ENCODE assay signal across 8 cellular contexts in genomic region chr17:3944485-3945388, GRCh38. TPM values are rescaled to one million over a fixed set of nuclear protein-coding genes. Genes with fewer than 3 reads are reported as not detected.
DNase-seq lines count a peak whose midpoint lies in the region; ATAC-seq and TF ChIP-seq lines count a peak whose summit lies in the region.

No MANE protein-coding gene starts in this region.

- H3K27ac ChIP-seq in RWPE1 = no peak overlapping the region

- POLR2A ChIA-PET in RWPE1 (lab: Yijun Ruan, JAX; ENCODE audit: low non-redundant PET) = no interaction called here

- TF ChIP-seq CTCF in RWPE1 (conservative IDR thresholded peaks at IDR 0.05; ENCODE audit: low read depth) (no peak), brain (conservative IDR thresholded peaks at IDR 0.05) (no peak)

- no peak for ATAC-seq in HG03159 (IDR thresholded peaks at IDR 0.05; ENCODE audit: unreplicated experiment)

- H3K36me3 Mint-ChIP-seq in brain (no peaks in the 10 kb centered on the region), immature natural killer cell (peaks cover 8 to 32% (median 12%) of the 10 kb centered on the region in 3 donors)

- H3K4me3 Mint-ChIP-seq in brain = peak overlapping the region in 4 of 5 experiments; percentile 35 to 82 (median 76)
- no peak overlapping the region for H3K4me3 Mint-ChIP-seq in immature natural killer cell

- CTCF ChIA-PET in RWPE1 (lab: Yijun Ruan, JAX) = interaction anchor here (0.5 kb wide), 1 partner anchor 67 kb away, joined by 3 read pairs; no protein-coding TSS in a partner anchor

- peak; percentile 17 for DNase-seq in DMS114 treated with DMSO at 0.1 percent for 48 hours (lab: John Stamatoyannopoulos, UW; ENCODE audit: unreplicated experiment)
- peak; percentile 72 for DNase-seq in RWPE1 (ENCODE audit: low spot score)
- peak; percentile 13 to 53 (median 46) for DNase-seq in immature natural killer cell
- DNase-seq in stimulated activated CD4-positive, alpha-beta T cell treated with anti-CD3 and anti-CD28 coated beads, Interleukin-2, amount 100 ng/mL, for 24 hours = peak; percentile 40 to 54
- DNase-seq in RPMI8226 = no peak
- DNase-seq in HCEC 1CT = no peak

- peak overlapping the region in 1 of 5 experiments; percentile 78 for H3K27ac Mint-ChIP-seq in brain
- no peak overlapping the region for H3K27ac Mint-ChIP-seq in immature natural killer cell

- no peaks in the 10 kb centered on the region for H3K27me3 Mint-ChIP-seq in brain
- H3K27me3 Mint-ChIP-seq in immature natural killer cell (ENCODE audit: low read depth in 3 of 3) = peaks cover 0 to 6% (median 0%) of the 10 kb centered on the region in 3 donors

- H3K9me3 Mint-ChIP-seq in brain (no peaks in the 10 kb centered on the region), immature natural killer cell (no peaks in the 10 kb centered on the region)

- H3K4me1 Mint-ChIP-seq in brain = peaks cover 18% of the 10 kb centered on the region
- peaks cover 0 to 4% of the 10 kb centered on the region in 2 donors for H3K4me1 Mint-ChIP-seq in immature natural killer cell

RNA-seq across cellular contexts. Expression of gene ATP2A3, which starts 19.5 kb away (rescaled TPM):
- polyA plus RNA-seq in brain (ENCODE audit: insufficient read depth, low read depth, low replicate concordance) (160 TPM), immature natural killer cell (100 to 1,000 TPM in 1 of 3 donors, 10 to 100 TPM in 2; 29.6 to 116 (median 35.1) TPM)

RNA-seq across cellular contexts. Expression of gene P2RX1, which starts 28.5 kb away (rescaled TPM):
- polyA plus RNA-seq in brain (ENCODE audit: insufficient read depth, low read depth, low replicate concordance) (not detected), immature natural killer cell (under 1 TPM in 1 of 3 donors, not detected in 2; 0.33 TPM)

RNA-seq across cellular contexts. Expression of gene CAMKK1, which starts 51.9 kb away (rescaled TPM):
- polyA plus RNA-seq in brain (ENCODE audit: insufficient read depth, low read depth, low replicate concordance) (21.9 TPM), immature natural killer cell (under 1 TPM in 1 of 3 donors, not detected in 2; 0.08 TPM)

Comparison
In these comparisons a context has a peak if more than half of its experiments do, and no peak if none do; other contexts are left out.
1. DNase-seq: peak in DMS114 treated with DMSO at 0.1 percent for 48 hours (single experiment), RWPE1 (single experiment), immature natural killer cell (3 of 3) and stimulated activated CD4-positive, alpha-beta T cell treated with anti-CD3 and anti-CD28 coated beads, Interleukin-2, amount 100 ng/mL, for 24 hours (2 of 2); none in RPMI8226 (single experiment) and HCEC 1CT (single experiment).
2. H3K4me3 Mint-ChIP-seq: peak in brain (4 of 5); none in immature natural killer cell (0 of 5).
3. RNA of gene CAMKK1, which starts 51.9 kb away (polyA plus RNA-seq): 21.9 TPM in brain (single experiment); 0.08 TPM in immature natural killer cell; every median in the first group is over 10 times any median in the second.